ENCODE assay signal across 1 cellular context in the genomic region with DNA sequence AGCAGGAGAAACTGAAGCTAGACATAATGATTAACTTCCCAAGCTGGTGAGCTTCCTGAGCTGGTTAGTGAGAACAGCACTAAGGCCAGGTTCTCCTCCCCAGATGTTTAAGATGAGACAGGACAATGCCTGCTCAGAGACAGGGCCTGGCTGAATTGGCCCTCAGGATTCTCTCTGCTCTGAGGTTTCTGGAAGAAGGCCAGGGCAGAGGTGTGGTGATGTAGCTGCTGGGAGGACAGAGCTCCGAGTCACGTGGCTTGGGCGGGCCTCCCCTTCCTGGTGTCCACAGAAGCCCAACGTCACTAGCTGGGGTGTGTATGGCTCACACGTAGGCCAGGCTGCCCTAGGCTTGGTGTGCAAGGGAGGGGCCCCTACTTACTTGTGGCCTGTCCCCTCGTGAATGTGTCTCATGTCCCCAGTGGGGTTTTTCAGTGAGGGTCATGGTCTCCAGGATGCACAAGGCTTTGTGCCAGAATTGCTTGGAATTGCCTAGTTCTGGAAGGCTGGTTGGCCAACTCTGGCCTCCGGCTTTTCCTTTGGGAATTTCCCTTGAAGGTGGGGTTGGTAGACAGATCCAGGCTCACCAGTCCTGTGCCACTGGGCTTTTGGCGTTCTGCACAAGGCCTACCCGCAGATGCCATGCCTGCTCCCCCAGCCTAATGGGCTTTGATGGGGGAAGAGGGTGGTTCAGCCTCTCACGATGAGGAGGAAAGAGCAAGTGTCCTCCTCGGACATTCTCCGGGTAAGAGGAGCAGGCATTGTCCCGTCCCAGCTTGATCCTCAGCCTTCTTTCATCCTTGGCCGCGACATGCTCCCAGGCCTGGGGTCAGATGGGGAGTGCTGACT.
TF ChIP-seq lines count a peak whose summit lies in the region.

No MANE protein-coding gene starts in this region.

TF ChIP-seq in GM12878, 131 proteins besides CTCF, POLR2A, EP300 and RAD21 (continued from another document):
- TF ChIP-seq NR2C1 (IDR thresholded peaks at IDR 0.05) (no peak), ATF7 (IDR thresholded peaks at IDR 0.05; ENCODE audit: low read depth) (peak; percentile 86), SP1 (IDR thresholded peaks at IDR 0.05; ENCODE audit: low read depth, low read length) (peak; percentile 53), NBN (IDR thresholded peaks at IDR 0.05) (peak; percentile 72; the same call in 1 of the 2 replicates), CREB1 (IDR thresholded peaks at IDR 0.05; ENCODE audit: low read depth) (0 out of 2 replicates have a peak, but pooled peaks have one; percentile 34), IKZF2 (IDR thresholded peaks at IDR 0.05) (peak; percentile 64 to 68), MAX (IDR thresholded peaks at IDR 0.05; ENCODE audit: low read depth, low read length) (peak; percentile 69), RELB (IDR thresholded peaks at IDR 0.05; ENCODE audit: low read depth) (peak; percentile 72), PAX5 (IDR thresholded peaks at IDR 0.05; ENCODE audit: borderline replicate concordance, low read depth, low read length) (no peak), SMARCA5 (IDR thresholded peaks at IDR 0.05) (peak; percentile 89; the same call in 1 of the 2 replicates), HDGF (IDR thresholded peaks at IDR 0.05) (peak; percentile 58; the same call in 1 of the 2 replicates), POLR2AphosphoS2 (IDR thresholded peaks at IDR 0.05; ENCODE audit: low read depth, low read length) (peak; percentile 55; the same call in 1 of the 2 replicates), ZNF687 (IDR thresholded peaks at IDR 0.05) (peak; percentile 88), RAD51 (IDR thresholded peaks at IDR 0.05) (peak; percentile 97)
- TF ChIP-seq, protein P1, sequence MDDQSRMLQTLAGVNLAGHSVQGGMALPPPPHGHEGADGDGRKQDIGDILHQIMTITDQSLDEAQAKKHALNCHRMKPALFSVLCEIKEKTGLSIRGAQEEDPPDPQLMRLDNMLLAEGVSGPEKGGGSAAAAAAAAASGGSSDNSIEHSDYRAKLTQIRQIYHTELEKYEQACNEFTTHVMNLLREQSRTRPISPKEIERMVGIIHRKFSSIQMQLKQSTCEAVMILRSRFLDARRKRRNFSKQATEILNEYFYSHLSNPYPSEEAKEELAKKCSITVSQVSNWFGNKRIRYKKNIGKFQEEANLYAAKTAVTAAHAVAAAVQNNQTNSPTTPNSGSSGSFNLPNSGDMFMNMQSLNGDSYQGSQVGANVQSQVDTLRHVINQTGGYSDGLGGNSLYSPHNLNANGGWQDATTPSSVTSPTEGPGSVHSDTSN (IDR thresholded peaks at IDR 0.05; ENCODE audit: insufficient replicate concordance, low read depth, low read length) = no peak
